9 cellular contexts compared by ENCODE assay signal in the genomic region with DNA sequence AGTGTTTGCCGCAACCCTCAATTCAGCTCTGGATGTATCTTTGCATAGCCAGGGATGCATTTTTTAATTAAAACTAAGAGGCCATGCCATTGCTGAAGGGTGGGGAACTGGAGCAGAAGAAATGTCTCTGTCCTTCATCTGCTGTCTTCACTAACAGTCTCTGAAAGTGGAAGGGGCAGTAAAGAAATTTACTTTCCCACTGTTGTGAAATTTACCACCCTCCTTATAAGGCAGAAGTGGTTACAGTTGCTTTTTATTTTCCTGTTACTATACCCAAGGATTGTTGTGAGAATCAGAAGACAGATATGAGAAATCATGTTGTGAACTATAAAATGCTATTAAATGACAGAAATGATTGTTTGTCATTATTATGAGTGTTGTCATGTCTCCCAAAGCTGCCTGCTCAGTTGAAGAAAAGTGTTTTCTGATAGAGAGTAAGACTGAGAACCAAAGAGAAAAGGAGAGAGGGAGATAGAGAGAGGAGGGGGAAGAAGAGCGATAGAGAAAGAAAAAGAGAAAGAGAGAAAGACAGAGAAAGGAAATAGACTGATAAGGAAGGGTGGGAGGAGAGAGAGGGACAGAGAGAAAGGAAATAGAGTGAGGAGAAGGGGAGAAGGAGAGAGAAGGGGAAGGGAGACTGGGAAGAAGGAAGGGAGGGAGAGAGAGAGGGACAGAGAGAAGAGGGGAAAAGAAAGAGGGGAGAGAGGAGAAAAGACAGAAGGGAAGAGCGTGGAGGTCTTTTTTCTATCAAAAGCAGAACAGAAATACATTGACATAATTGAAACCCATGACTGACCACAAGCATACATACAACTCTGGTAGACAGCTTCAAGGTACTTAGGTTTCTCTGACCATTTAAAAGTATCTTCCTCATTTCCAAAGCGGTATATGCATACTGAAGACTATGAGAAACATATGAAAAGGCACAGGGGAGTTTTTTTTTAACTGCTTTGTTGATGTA. TPM values are rescaled to one million over a fixed set of nuclear protein-coding genes. Genes with fewer than 3 reads are reported as not detected.
A peak's percentile ranks its signal among the peaks of the same experiment; 100 is the strongest.
DNase-seq lines count a peak whose midpoint lies in the region; ATAC-seq and TF ChIP-seq lines count a peak whose summit lies in the region.
"Had no signal": no experiment of that assay in that cellular context is flagged by ENCODE, and none has a peak within 500 bp of the region (broad histone marks: within the 10 kb centered on the region; RNA-seq: fewer than 3 reads in every experiment).

No MANE protein-coding gene starts in this region.

- ATAC-seq in GM18907 (IDR thresholded peaks at IDR 0.05; ENCODE audit: unreplicated experiment) (peak; percentile 92), GM21737 (IDR thresholded peaks at IDR 0.05; ENCODE audit: unreplicated experiment) (peak; percentile 89), HG03442 (IDR thresholded peaks at IDR 0.05; ENCODE audit: unreplicated experiment) (peak; percentile 87)

- peak overlapping the region; percentile 28 for H3K27ac Mint-ChIP-seq in endothelial cell (ENCODE audit: unreplicated experiment)

- peaks cover 1% of the 10 kb centered on the region for H3K27me3 Mint-ChIP-seq in endothelial cell (ENCODE audit: unreplicated experiment)

- DNase-seq in endothelial cell (ENCODE audit: low spot score) (no peak), NCI-H510A (lab: John Stamatoyannopoulos, UW) (no peak), NCI-H2029 (lab: John Stamatoyannopoulos, UW) (no peak), COLO668 (lab: John Stamatoyannopoulos, UW; ENCODE audit: unreplicated experiment) (no peak)
- DNase-seq: amygdala, MG63 had no signal

- H3K4me3 Mint-ChIP-seq in endothelial cell (ENCODE audit: unreplicated experiment): no peak overlapping the region

- H3K36me3 Mint-ChIP-seq in endothelial cell (ENCODE audit: low read depth, unreplicated experiment): peaks cover 2% of the 10 kb centered on the region

- peaks cover 11% of the 10 kb centered on the region for H3K4me1 Mint-ChIP-seq in endothelial cell (ENCODE audit: unreplicated experiment)

- no peak for TF ChIP-seq CTCF in endothelial cell (IDR thresholded peaks at IDR 0.05; ENCODE audit: unreplicated experiment)

- no peaks in the 10 kb centered on the region for H3K9me3 Mint-ChIP-seq in endothelial cell (ENCODE audit: unreplicated experiment)

RNA-seq across cellular contexts. Expression of a gene that starts 22.5 kb away (rescaled TPM):
- total RNA-seq in endothelial cell (ENCODE audit: unreplicated experiment): 203 TPM

RNA-seq across cellular contexts. Expression of a gene that starts 22.8 kb away (rescaled TPM):
- total RNA-seq in endothelial cell (ENCODE audit: unreplicated experiment): 28.9 TPM
